ENCODE assay signal across 15 cellular contexts in the genomic region with DNA sequence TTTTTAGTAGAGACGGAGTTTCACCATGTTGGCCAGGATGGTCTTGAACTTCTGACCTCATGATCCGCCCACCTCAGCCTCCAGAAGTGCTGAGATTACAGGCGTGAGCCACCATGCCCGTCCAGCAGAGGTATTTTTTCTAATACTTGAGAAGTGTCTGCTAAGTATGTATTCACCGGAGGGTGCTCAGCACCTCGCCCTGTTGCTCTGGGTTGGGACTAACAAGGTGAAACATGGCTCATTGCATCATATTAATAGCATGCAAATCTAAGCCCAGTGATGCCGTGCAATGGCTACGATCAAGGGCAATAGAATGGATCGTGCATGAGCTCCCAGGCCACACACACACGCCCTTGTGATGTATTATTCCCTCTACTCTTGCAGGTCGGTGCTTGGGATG.
DNase-seq lines count a peak whose midpoint lies in the region; ATAC-seq, FAIRE-seq and TF ChIP-seq lines count a peak whose summit lies in the region.
"Had no signal": no experiment of that assay in that cellular context is flagged by ENCODE, and none has a peak within 500 bp of the region (broad histone marks: within the 10 kb centered on the region; RNA-seq: fewer than 3 reads in every experiment).

No MANE protein-coding gene starts in this region.

- H3K9ac ChIP-seq in IMR-90 (ENCODE audit: low read depth, low read length) (no peak overlapping the region), mesenchymal stem cell (ENCODE audit: low read length) (no peak overlapping the region)

- H3K4me3 Mint-ChIP-seq in CD8-positive, alpha-beta memory T cell, result no peak overlapping the region

- no peak overlapping the region for H3K27ac Mint-ChIP-seq in CD8-positive, alpha-beta memory T cell

- no peak overlapping the region for H3K18ac ChIP-seq in IMR-90 (ENCODE audit: low read depth, low read length)
- peak overlapping the region; percentile 5 to 52 for H3K18ac ChIP-seq in mesenchymal stem cell (ENCODE audit: low read depth in 1 of 2, low read length in 2 of 2)

- H2BK12ac ChIP-seq in mesenchymal stem cell (ENCODE audit: low read length in 2 of 2), result peak overlapping the region; percentile 26 to 81

- TF ChIP-seq RAD21 in IMR-90 (IDR thresholded peaks at IDR 0.05; ENCODE audit: low read length), result no peak

- POLR2A ChIA-PET in IMR-90 (lab: Charles Lee; ENCODE audit: unreplicated experiment), result no interaction called here
- POLR2A ChIA-PET in CD8-positive, alpha-beta memory T cell (lab: Charles Lee), result no interaction called here

- H3K27ac ChIP-seq in IMR-90 (ENCODE audit: insufficient read depth, low read length) (no peak overlapping the region), mesenchymal stem cell (ENCODE audit: low read length, poor library complexity, severe bottlenecking) (no peak overlapping the region), transverse colon (peak overlapping the region; percentile 85 to 87 (median 86))
- H3K27ac ChIP-seq in CD8-positive, alpha-beta memory T cell (ENCODE audit: low read depth, low read length), result no peak overlapping the region
- H3K27ac ChIP-seq: A549 had no signal

- no peak for TF ChIP-seq POLR2A in IMR-90 (IDR thresholded peaks at IDR 0.05; ENCODE audit: low read depth, low read length)
- no peak for TF ChIP-seq POLR2A in transverse colon (IDR thresholded peaks at IDR 0.05)

- WGBS in IMR-90 (ENCODE audit: extremely low coverage in 2 of 2, insufficient read length in 1 of 2), 2 experiments, result 79% methylated on average over 4 of the region's 11 CpGs; no CpG with 5 or more reads in 1 of the 2 experiments
- 91% methylated on average over 11 of the region's 11 CpGs for WGBS in mesenchymal stem cell
- 60 to 63% methylated on average over 1 to 11 of the region's 11 CpGs for WGBS in transverse colon (ENCODE audit: low coverage in 1 of 2), 2 donors

- no peaks in the 10 kb centered on the region; the same call in 1 of the 2 replicates for H3K9me1 ChIP-seq in IMR-90 (ENCODE audit: insufficient read depth, low read length)

- DNase-seq in IMR-90 (no peak), bronchial epithelial cell (ENCODE audit: low read depth) (no peak), mesenchymal stem cell (no peak), transverse colon (no peak), OCI-M1 (lab: John Stamatoyannopoulos, UW) (no peak), NAMALWA (ENCODE audit: low spot score) (no peak)
- DNase-seq in CD8-positive, alpha-beta memory T cell, result no peak
- DNase-seq: Calu3, NCI-H1694 treated with DMSO at 0.1 percent for 48 hours, NCI-H774, SIG-M5 had no signal

- H3K23ac ChIP-seq in IMR-90 (ENCODE audit: low read depth, low read length), result no peak overlapping the region
- no peak overlapping the region for H3K23ac ChIP-seq in mesenchymal stem cell (ENCODE audit: low read length in 2 of 2)

- H3K4ac ChIP-seq in IMR-90 (ENCODE audit: low read depth, low read length), result no peak overlapping the region
- H3K4ac ChIP-seq in mesenchymal stem cell (ENCODE audit: low read depth in 1 of 2, low read length in 2 of 2), result peak overlapping the region in 1 of 2 experiments; percentile 52

- H3K4me2 ChIP-seq in IMR-90 (ENCODE audit: low read depth, low read length), result no peak overlapping the region
- no peak overlapping the region for H3K4me2 ChIP-seq in mesenchymal stem cell (ENCODE audit: low read length, poor library complexity, severe bottlenecking)
- H3K4me2 ChIP-seq: A549 had no signal

- no peak for TF ChIP-seq CTCF in IMR-90 (conservative IDR thresholded peaks at IDR 0.05; ENCODE audit: low read depth, low read length)
- no peak for TF ChIP-seq CTCF in bronchial epithelial cell (IDR thresholded peaks at IDR 0.05; ENCODE audit: insufficient read depth, low read length, severe bottlenecking)
- peak in 1 of 5 experiments; percentile 13 for TF ChIP-seq CTCF in transverse colon (IDR thresholded peaks at IDR 0.05)

- no peak overlapping the region for H2BK120ac ChIP-seq in IMR-90 (ENCODE audit: low read depth, low read length)
- H2BK120ac ChIP-seq in mesenchymal stem cell (ENCODE audit: low read depth, low read length), result no peak overlapping the region

- dilution Hi-C loops in IMR-90 (cut with HindIII; ENCODE audit: low sequenced_read_pairs, unreplicated experiment), result no loop called here

- no peak overlapping the region for H2AK9ac ChIP-seq in IMR-90 (replicated peaks; ENCODE audit: low read depth, low read length, poor library complexity)

- no peak overlapping the region for H2AFZ ChIP-seq in IMR-90 (replicated peaks; ENCODE audit: low read length, poor library complexity)
- H2AFZ ChIP-seq in mesenchymal stem cell (ENCODE audit: low read depth, low read length), result no peak overlapping the region

- intact Hi-C loops in IMR-90 (cut with micrococcal nuclease), result no loop called here
- intact Hi-C loops in transverse colon (cut with DNase I; ENCODE audit: low total_unique reads), result no loop called here

- ATAC-seq in IMR-90 (ENCODE audit: low read depth), result no peak
- ATAC-seq: A549, GM12878, Panc1 had no signal

- CTCF ChIA-PET in IMR-90 (lab: Yijun Ruan, JAX), result no interaction called here
- CTCF ChIA-PET in CD8-positive, alpha-beta memory T cell (lab: Charles Lee), result no interaction called here

- peaks cover 3 to 14% (median 4%) of the 10 kb centered on the region in 3 donors for H3K4me1 Mint-ChIP-seq in CD8-positive, alpha-beta memory T cell

- H4K5ac ChIP-seq in IMR-90 (ENCODE audit: low read depth, low read length), result no peak overlapping the region

- H2AK5ac ChIP-seq in IMR-90 (ENCODE audit: low read depth, low read length) (peak overlapping the region; percentile 90), mesenchymal stem cell (ENCODE audit: low read length, severe bottlenecking) (no peak overlapping the region)

- peaks cover 12% of the 10 kb centered on the region for H3K4me1 ChIP-seq in IMR-90 (ENCODE audit: control insufficient read depth, insufficient read depth, low read length)
- H3K4me1 ChIP-seq in mesenchymal stem cell (ENCODE audit: control insufficient read depth, insufficient read depth, low read depth, low read length), result peaks cover 17% of the 10 kb centered on the region
- H3K4me1 ChIP-seq in transverse colon, result peaks cover 28 to 62% (median 48%) of the 10 kb centered on the region in 4 donors
- no peaks in the 10 kb centered on the region for H3K4me1 ChIP-seq in CD8-positive, alpha-beta memory T cell (ENCODE audit: insufficient read depth, low read length)

- H3K27me3 ChIP-seq in IMR-90 (ENCODE audit: control insufficient read depth, insufficient read depth, low read length) (no peaks in the 10 kb centered on the region; the same call in 1 of the 2 replicates), bronchial epithelial cell (ENCODE audit: control insufficient read depth, insufficient read depth, low read length) (no peaks in the 10 kb centered on the region), mesenchymal stem cell (ENCODE audit: control insufficient read depth in 1 of 2, insufficient read depth in 1 of 2, low read length in 2 of 2) (no peaks in the 10 kb centered on the region), transverse colon (no peaks in the 10 kb centered on the region)
- no peaks in the 10 kb centered on the region for H3K27me3 ChIP-seq in CD8-positive, alpha-beta memory T cell (ENCODE audit: insufficient read depth, low read length, poor library complexity, severe bottlenecking)

- H4K20me1 ChIP-seq in IMR-90 (ENCODE audit: insufficient read depth, low read length), result no peaks in the 10 kb centered on the region

- H2BK5ac ChIP-seq in IMR-90 (ENCODE audit: low read depth, low read length, poor library complexity, severe bottlenecking) (no peak overlapping the region), mesenchymal stem cell (ENCODE audit: low read depth, low read length, poor library complexity, severe bottlenecking) (no peak overlapping the region)

- no peak overlapping the region; the same call in 1 of the 2 replicates for H4K91ac ChIP-seq in IMR-90 (ENCODE audit: insufficient read depth, low read depth, low read length)
- peak overlapping the region; percentile 82 for H4K91ac ChIP-seq in mesenchymal stem cell (ENCODE audit: low read length)

- BruUV-seq in IMR-90 (replicated peaks; lab: Mats Ljungman, UMichigan), result no TSS peak

- H4K8ac ChIP-seq in IMR-90 (ENCODE audit: low read depth in 2 of 2, low read length in 2 of 2) (no peak overlapping the region), mesenchymal stem cell (ENCODE audit: low read length) (peak overlapping the region; percentile 92)

- no peak overlapping the region for H3K14ac ChIP-seq in IMR-90 (replicated peaks; ENCODE audit: low read depth, low read length)
- peak overlapping the region in 1 of 2 experiments; percentile 14 for H3K14ac ChIP-seq in mesenchymal stem cell (ENCODE audit: low read length in 2 of 2)

- H2BK20ac ChIP-seq in IMR-90 (ENCODE audit: low read depth, low read length), result no peak overlapping the region

- H3K36me3 ChIP-seq in IMR-90 (ENCODE audit: control insufficient read depth, insufficient read depth, low read length), result no peaks in the 10 kb centered on the region
- H3K36me3 ChIP-seq in bronchial epithelial cell (ENCODE audit: control insufficient read depth, insufficient read depth, low read length), result no peaks in the 10 kb centered on the region
- no peaks in the 10 kb centered on the region for H3K36me3 ChIP-seq in mesenchymal stem cell (ENCODE audit: control insufficient read depth in 1 of 2, insufficient read depth in 2 of 2, low read depth in 1 of 2, low read length in 2 of 2)
- no peaks in the 10 kb centered on the region for H3K36me3 ChIP-seq in transverse colon
- H3K36me3 ChIP-seq in CD8-positive, alpha-beta memory T cell (ENCODE audit: insufficient read depth, low read length), result no peaks in the 10 kb centered on the region

- peak; percentile 89 for FAIRE-seq in bronchial epithelial cell (lab: Jason Lieb, UNC)
- FAIRE-seq: A549, GM12878, GM18507 had no signal

- no peaks in the 10 kb centered on the region for H3K9me3 ChIP-seq in IMR-90 (ENCODE audit: control insufficient read depth, insufficient read depth, low read length)
- no peaks in the 10 kb centered on the region for H3K9me3 ChIP-seq in mesenchymal stem cell (ENCODE audit: control insufficient read depth, low read length)
- no peaks in the 10 kb centered on the region for H3K9me3 ChIP-seq in transverse colon
- H3K9me3 ChIP-seq in CD8-positive, alpha-beta memory T cell (ENCODE audit: low read length), result no peaks in the 10 kb centered on the region
- H3K9me3 ChIP-seq: A549 had no signal

- H3K56ac ChIP-seq in IMR-90 (ENCODE audit: extremely low read depth, insufficient read depth, low read length), result no peak overlapping the region

- TF ChIP-seq EP300 in transverse colon (IDR thresholded peaks at IDR 0.05; ENCODE audit: low read depth), result no peak

- H3K9me3 Mint-ChIP-seq in CD8-positive, alpha-beta memory T cell, result no peaks in the 10 kb centered on the region

- peaks cover 11 to 22% of the 10 kb centered on the region in 2 donors for H3K27me3 Mint-ChIP-seq in CD8-positive, alpha-beta memory T cell

- H3K79me1 ChIP-seq in IMR-90 (ENCODE audit: low read depth in 1 of 2, low read length in 2 of 2) (no peaks in the 10 kb centered on the region), mesenchymal stem cell (replicated peaks; ENCODE audit: low read length, poor library complexity, severe bottlenecking) (no peaks in the 10 kb centered on the region)

- H3K36me3 Mint-ChIP-seq in CD8-positive, alpha-beta memory T cell, result no peaks in the 10 kb centered on the region

- H3K4me3 ChIP-seq in IMR-90 (ENCODE audit: insufficient read depth, low read depth, low read length) (no peak overlapping the region), bronchial epithelial cell (ENCODE audit: low read depth, low read length) (no peak overlapping the region), mesenchymal stem cell (ENCODE audit: insufficient read depth in 1 of 2, low read depth in 1 of 2, low read length in 2 of 2) (no peak overlapping the region), transverse colon (no peak overlapping the region)
- H3K4me3 ChIP-seq in CD8-positive, alpha-beta memory T cell (ENCODE audit: low read length), result no peak overlapping the region
- H3K4me3 ChIP-seq: A549, GM12878 had no signal

- in situ Hi-C loops in IMR-90 (cut with MboI; ENCODE audit: low sequenced_read_pairs), result no loop called here
- in situ Hi-C loops in transverse colon (cut with MboI; ENCODE audit: low pct_ligation_motif_present in 1 of 4, low pct_unique_long_range_greater_than_20kb in 1 of 4, low sequenced_read_pairs in 3 of 4), result no loop called here

- no peak overlapping the region for H2BK15ac ChIP-seq in IMR-90 (ENCODE audit: low read depth, low read length)
- H2BK15ac ChIP-seq in mesenchymal stem cell (ENCODE audit: low read depth, poor library complexity, severe bottlenecking), result peak overlapping the region; percentile 93

Comparison
In these comparisons a context has a peak if more than half of its experiments do, and no peak if none do; other contexts are left out.
1. H3K27ac ChIP-seq: peak in transverse colon (4 of 4); none in IMR-90 (single experiment), mesenchymal stem cell (single experiment) and CD8-positive, alpha-beta memory T cell (single experiment).